ENCODE assay signal across 1 cellular context in genomic region chrX:155028192-155028591, GRCh38.
TF ChIP-seq lines count a peak whose summit lies in the region.

No MANE protein-coding gene starts in this region.

TF ChIP-seq in HepG2, 621 proteins besides CTCF, POLR2A, EP300 and RAD21:
- TF ChIP-seq ZFP90 (CRISPR knock-in tag; IDR thresholded peaks at IDR 0.05; ENCODE audit: borderline replicate concordance): peak; percentile 66; the same call in 1 of the 2 replicates
- TF ChIP-seq ATF3 (CRISPR knock-in tag; IDR thresholded peaks at IDR 0.05): no peak
- TF ChIP-seq ZNF138 (CRISPR knock-in tag; IDR thresholded peaks at IDR 0.05; ENCODE audit: low read depth): no peak
- no peak for TF ChIP-seq ZNF329 (CRISPR knock-in tag; IDR thresholded peaks at IDR 0.05; ENCODE audit: low read depth)
- no peak for TF ChIP-seq FOXO4 (CRISPR knock-in tag; conservative IDR thresholded peaks at IDR 0.05)
- TF ChIP-seq ZEB1 (IDR thresholded peaks at IDR 0.05; ENCODE audit: insufficient replicate concordance, low read depth): no peak
- TF ChIP-seq IKZF4 (CRISPR knock-in tag; IDR thresholded peaks at IDR 0.05; ENCODE audit: borderline replicate concordance, low read depth, not compliant biosample characterization): no peak
- TF ChIP-seq HOXA3 (CRISPR knock-in tag; IDR thresholded peaks at IDR 0.05): no peak
